Comparison of ENCODE assay signal across 16 cellular contexts in the genomic region with DNA sequence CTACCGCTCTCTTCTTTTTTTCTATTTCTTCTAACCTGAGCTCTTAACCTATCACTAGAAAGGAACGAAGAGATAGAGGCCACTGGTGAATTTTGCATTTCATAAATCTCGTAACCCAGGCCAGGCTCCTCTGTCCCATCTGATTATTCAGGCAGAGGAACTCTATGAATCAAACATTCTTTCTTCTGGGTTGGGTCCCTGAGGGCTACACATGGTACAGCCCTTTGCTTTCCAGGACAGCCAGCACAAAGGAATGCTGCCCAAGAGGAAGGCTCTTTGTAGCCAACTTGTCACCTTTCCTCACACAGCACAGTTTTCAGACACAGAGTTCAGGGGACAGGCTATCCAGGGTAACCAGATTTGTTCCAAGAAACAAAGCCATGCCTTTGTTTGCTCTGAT.
DNase-seq lines count a peak whose midpoint lies in the region; TF ChIP-seq lines count a peak whose summit lies in the region.
"Had no signal": no experiment of that assay in that cellular context is flagged by ENCODE, and none has a peak within 500 bp of the region (broad histone marks: within the 10 kb centered on the region; RNA-seq: fewer than 3 reads in every experiment).

No MANE protein-coding gene starts in this region.

- H3K4me1 ChIP-seq in endodermal cell (ENCODE audit: control insufficient read depth, insufficient read depth, low read length) (no peaks in the 10 kb centered on the region), neuronal stem cell (ENCODE audit: control insufficient read depth in 2 of 2, insufficient read depth in 1 of 2, low read depth in 1 of 2, low read length in 2 of 2) (no peaks in the 10 kb centered on the region)
- H3K4me1 ChIP-seq: A549, BLaER1 had no signal

- H3K18ac ChIP-seq in neuronal stem cell (ENCODE audit: low read length), result no peak overlapping the region

- no peak overlapping the region for H3K4ac ChIP-seq in neuronal stem cell (ENCODE audit: low read length)

- H3K79me1 ChIP-seq in neuronal stem cell (ENCODE audit: low read depth, low read length), result no peaks in the 10 kb centered on the region

- H3K4me3 ChIP-seq in endodermal cell (ENCODE audit: low read length) (no peak overlapping the region), neuronal stem cell (ENCODE audit: low read length in 2 of 2) (no peak overlapping the region)
- H3K4me3 ChIP-seq: A549, BLaER1, GM12878, GM23338 had no signal

- H3K27me3 Mint-ChIP-seq in endodermal cell (ENCODE audit: insufficient read depth), result peaks cover 1% of the 10 kb centered on the region
- H3K27me3 Mint-ChIP-seq: CD8-positive, alpha-beta memory T cell; IgD-negative memory B cell had no signal

- no peak overlapping the region for H3K14ac ChIP-seq in neuronal stem cell (ENCODE audit: low read length)

- peak overlapping the region; percentile 49 for H2AFZ ChIP-seq in neuronal stem cell (ENCODE audit: low read length)
- H2AFZ ChIP-seq: GM23338 had no signal

- peaks cover 35% of the 10 kb centered on the region for H3K9me3 Mint-ChIP-seq in endodermal cell

- H3K27ac ChIP-seq in endodermal cell (ENCODE audit: low read depth, low read length) (peak overlapping the region; percentile 15), neuronal stem cell (replicated peaks; ENCODE audit: low read length) (no peak overlapping the region)
- H3K27ac ChIP-seq: A549, BLaER1 had no signal

- 89 to 96% methylated on average over 3 of the region's 3 CpGs for WGBS in endodermal cell (ENCODE audit: insufficient coverage in 1 of 2, insufficient read length in 1 of 2), 2 experiments
- no CpG with 5 or more reads among the region's 3 CpGs for WGBS in neuronal stem cell (ENCODE audit: extremely low coverage in 2 of 2, insufficient read length in 2 of 2, insufficient replicate concordance in 1 of 2), 2 donors

- H3K36me3 ChIP-seq in endodermal cell (ENCODE audit: control insufficient read depth, insufficient read depth, low read length), result no peaks in the 10 kb centered on the region
- no peaks in the 10 kb centered on the region for H3K36me3 ChIP-seq in neuronal stem cell (replicated peaks in 1 of 2; ENCODE audit: control insufficient read depth in 2 of 2, insufficient read depth in 2 of 2, low read length in 2 of 2)
- H3K36me3 ChIP-seq: BLaER1 had no signal

- no peak overlapping the region for H3K9ac ChIP-seq in endodermal cell (ENCODE audit: extremely low read depth, low read length, poor library complexity, severe bottlenecking)
- H3K9ac ChIP-seq in neuronal stem cell (ENCODE audit: low read depth, low read length, poor library complexity), result no peak overlapping the region
- H3K9ac ChIP-seq: BLaER1 had no signal

- H3K27ac Mint-ChIP-seq in endodermal cell, result no peak overlapping the region
- H3K27ac Mint-ChIP-seq: CD8-positive, alpha-beta memory T cell; GM23338; IgD-negative memory B cell had no signal

- no peak overlapping the region for H2BK120ac ChIP-seq in neuronal stem cell (ENCODE audit: low read depth, low read length)

- peak; percentile 29 for DNase-seq in GM03348 (ENCODE audit: low spot score)
- DNase-seq in endodermal cell, result no peak
- no peak for DNase-seq in neuronal stem cell (ENCODE audit: low spot score)
- no peak for DNase-seq in NCI-H1092 treated with DMSO at 0.1 percent for 48 hours (lab: John Stamatoyannopoulos, UW)
- DNase-seq in NCI-H748 (lab: John Stamatoyannopoulos, UW; ENCODE audit: unreplicated experiment), result no peak
- no peak for DNase-seq in SIG-M5 treated with dmso at 0.1 percent for 504 hours (lab: John Stamatoyannopoulos, UW; ENCODE audit: unreplicated experiment)
- no peak for DNase-seq in stimulated activated CD4-positive, alpha-beta T cell treated with anti-CD3 and anti-CD28 coated beads, Interleukin-4, amount 100 ng/mL, for 4 hours
- DNase-seq: AML-193; CD8-positive, alpha-beta memory T cell; DMS53; H7 had no signal

- no peak overlapping the region for H4K8ac ChIP-seq in neuronal stem cell (ENCODE audit: low read depth, low read length)

- H3K4me3 Mint-ChIP-seq in endodermal cell, result no peak overlapping the region
- H3K4me3 Mint-ChIP-seq: CD8-positive, alpha-beta memory T cell; GM23338; IgD-negative memory B cell had no signal

- TF ChIP-seq CTCF in endodermal cell (conservative IDR thresholded peaks at IDR 0.05), result no peak

- H3K23ac ChIP-seq in neuronal stem cell (ENCODE audit: low read depth, low read length, poor library complexity), result no peak overlapping the region

- no peak overlapping the region for H2BK5ac ChIP-seq in neuronal stem cell (ENCODE audit: low read length)

- no peaks in the 10 kb centered on the region for H3K27me3 ChIP-seq in endodermal cell (ENCODE audit: control insufficient read depth, insufficient read depth, low read length, poor library complexity, severe bottlenecking)
- no peaks in the 10 kb centered on the region for H3K27me3 ChIP-seq in neuronal stem cell (ENCODE audit: control insufficient read depth in 3 of 3, insufficient read depth in 3 of 3, low read depth in 1 of 3, low read length in 3 of 3)
- H3K27me3 ChIP-seq: BLaER1 had no signal

- H2BK12ac ChIP-seq in neuronal stem cell (ENCODE audit: low read length), result no peak overlapping the region

- no peak overlapping the region for H4K91ac ChIP-seq in neuronal stem cell (ENCODE audit: low read depth, low read length, poor library complexity)

- no peak overlapping the region for H2AK5ac ChIP-seq in neuronal stem cell (ENCODE audit: low read depth, low read length)

- no peak overlapping the region for H2BK15ac ChIP-seq in neuronal stem cell (ENCODE audit: low read length)

- no peak overlapping the region for H3K4me2 ChIP-seq in neuronal stem cell (ENCODE audit: insufficient read depth, low read length, poor library complexity, severe bottlenecking)
- H3K4me2 ChIP-seq: A549, BLaER1, GM23338 had no signal

- H3K9me3 ChIP-seq in endodermal cell (ENCODE audit: control insufficient read depth, low read length) (peaks cover 16% of the 10 kb centered on the region), neuronal stem cell (replicated peaks in 1 of 2; ENCODE audit: control insufficient read depth in 2 of 2, insufficient read depth in 1 of 2, low read depth in 1 of 2, low read length in 2 of 2) (peaks cover 0 to 2% of the 10 kb centered on the region in 2 donors)
- H3K9me3 ChIP-seq: A549 had no signal

- H3K36me3 Mint-ChIP-seq in endodermal cell (ENCODE audit: low read depth), result peaks cover 8% of the 10 kb centered on the region
- H3K36me3 Mint-ChIP-seq: CD8-positive, alpha-beta memory T cell; IgD-negative memory B cell had no signal

- H3K4me1 Mint-ChIP-seq in endodermal cell, result no peaks in the 10 kb centered on the region
- H3K4me1 Mint-ChIP-seq: CD8-positive, alpha-beta memory T cell; GM23338; IgD-negative memory B cell had no signal
